In genomic region chr3:140363801-140364200, GRCh38 we compare ENCODE assay signal across 17 cellular contexts.
A peak's percentile ranks its signal among the peaks of the same experiment; 100 is the strongest.
DNase-seq lines count a peak whose midpoint lies in the region; ATAC-seq and TF ChIP-seq lines count a peak whose summit lies in the region.
"Had no signal": no experiment of that assay in that cellular context is flagged by ENCODE, and none has a peak within 500 bp of the region (broad histone marks: within the 10 kb centered on the region; RNA-seq: fewer than 3 reads in every experiment).

No MANE protein-coding gene starts in this region.

- H3K4me1 ChIP-seq in GM23248 (ENCODE audit: insufficient read depth) (no peaks in the 10 kb centered on the region), hepatocyte (ENCODE audit: insufficient read depth) (no peaks in the 10 kb centered on the region)
- H3K4me1 ChIP-seq: gastrocnemius medialis had no signal

- H3K79me2 ChIP-seq in GM23248 (ENCODE audit: insufficient read depth) (no peaks in the 10 kb centered on the region), hepatocyte (no peaks in the 10 kb centered on the region)

- H3K9me3 ChIP-seq in GM23248 (ENCODE audit: low read depth) (no peaks in the 10 kb centered on the region), hepatocyte (ENCODE audit: low read depth) (no peaks in the 10 kb centered on the region)
- H3K9me3 ChIP-seq: gastrocnemius medialis had no signal

- 63 to 66% methylated on average over 6 of the region's 6 CpGs for WGBS in GM23248 (ENCODE audit: low coverage in 1 of 2, low lambda C conversion rate in 2 of 2, missing lambda C conversion rate in 2 of 2), 2 experiments
- WGBS in hepatocyte (ENCODE audit: low lambda C conversion rate, missing lambda C conversion rate) = 81% methylated on average over 6 of the region's 6 CpGs

- in situ Hi-C loops in GM23248 (cut with MboI) = no loop called here

- H4K20me1 ChIP-seq in GM23248 (ENCODE audit: insufficient read depth) (no peaks in the 10 kb centered on the region), hepatocyte (ENCODE audit: insufficient read depth, poor library complexity, severe bottlenecking) (no peaks in the 10 kb centered on the region)

- DNase-seq in NCI-H510A treated with DMSO at 0.1 percent for 48 hours (lab: John Stamatoyannopoulos, UW) (peak; percentile 55), NCI-H510A (lab: John Stamatoyannopoulos, UW) (no peak), GM23248 (peak; percentile 2), RPMI8226 (peak; percentile 18), hepatocyte (ENCODE audit: low spot score) (peak; percentile 13)
- DNase-seq: activated CD4-positive, alpha-beta T cell treated with anti-CD3 and anti-CD28 coated beads for 1 hour; anterior cingulate cortex; DND-41; gastrocnemius medialis; IMR-90; NCI-H1694 treated with DMSO at 0.1 percent for 48 hours; OCI-M1; trophoblast cell had no signal

- H3K9ac ChIP-seq in GM23248 = no peak overlapping the region

- no peak for TF ChIP-seq CTCF in hepatocyte (IDR thresholded peaks at IDR 0.05; ENCODE audit: poor library complexity)

- H3K4me3 ChIP-seq in GM23248 = no peak overlapping the region
- H3K4me3 ChIP-seq in hepatocyte = no peak overlapping the region
- H3K4me3 ChIP-seq: gastrocnemius medialis, GM12878 had no signal

- H3K4me2 ChIP-seq in GM23248 (ENCODE audit: unreplicated experiment) (no peak overlapping the region), hepatocyte (no peak overlapping the region)

- H3F3A ChIP-seq in GM23248 (ENCODE audit: insufficient read depth) = no peaks in the 10 kb centered on the region

- 0 out of 2 replicates have a peak, but pooled peaks cover 5% of the 10 kb centered on the region for H3K27me3 ChIP-seq in GM23248 (replicated peaks; ENCODE audit: insufficient read depth)
- no peaks in the 10 kb centered on the region for H3K27me3 ChIP-seq in hepatocyte
- H3K27me3 ChIP-seq: gastrocnemius medialis had no signal

- H3K27ac ChIP-seq in GM23248 = no peak overlapping the region
- no peak overlapping the region for H3K27ac ChIP-seq in hepatocyte
- H3K27ac ChIP-seq: gastrocnemius medialis had no signal

- no peaks in the 10 kb centered on the region for H3K36me3 ChIP-seq in GM23248 (ENCODE audit: low read depth)
- H3K36me3 ChIP-seq in hepatocyte (replicated peaks; ENCODE audit: insufficient read depth, low read depth) = no peaks in the 10 kb centered on the region
- H3K36me3 ChIP-seq: gastrocnemius medialis had no signal

- no peak for ATAC-seq in HG03378 (IDR thresholded peaks at IDR 0.05; ENCODE audit: unreplicated experiment)
- ATAC-seq in GM21423 (IDR thresholded peaks at IDR 0.05; ENCODE audit: unreplicated experiment) = no peak
- ATAC-seq in HG02970 (IDR thresholded peaks at IDR 0.05; ENCODE audit: low FRiP score, unreplicated experiment) = no peak
- ATAC-seq: gastrocnemius medialis, GM12878 had no signal

- H3K9me2 ChIP-seq in GM23248 (ENCODE audit: insufficient read depth) (no peaks in the 10 kb centered on the region), hepatocyte (replicated peaks; ENCODE audit: insufficient read depth) (no peaks in the 10 kb centered on the region)

- H2AFZ ChIP-seq in GM23248 (no peak overlapping the region), hepatocyte (no peak overlapping the region)
